In genomic region chr5:72611111-72611724, GRCh38 we compare ENCODE assay signal across 8 cellular contexts.
A peak's percentile ranks its signal among the peaks of the same experiment; 100 is the strongest.
DNase-seq lines count a peak whose midpoint lies in the region; ATAC-seq and TF ChIP-seq lines count a peak whose summit lies in the region.

No MANE protein-coding gene starts in this region.

- no peak overlapping the region for H3K4ac ChIP-seq in mesendoderm (ENCODE audit: low read depth, low read length)

- H3K4me3 ChIP-seq in GM12865 (ENCODE audit: low read depth, low read length): no peak overlapping the region
- no peak overlapping the region for H3K4me3 ChIP-seq in mesendoderm (ENCODE audit: low read length)

- no peak overlapping the region for H3K56ac ChIP-seq in mesendoderm (ENCODE audit: low read length)

- no peak overlapping the region for H4K8ac ChIP-seq in mesendoderm (ENCODE audit: low read depth, low read length)

- DNase-seq in GM12865 (ENCODE audit: low read depth) (peak; percentile 80), NCI-H526 (lab: John Stamatoyannopoulos, UW) (peak; percentile 52 to 79), endothelial cell (ENCODE audit: low spot score) (peak; percentile 78), mesendoderm (peak; percentile 84)
- DNase-seq in activated CD4-positive, alpha-beta T cell treated with anti-CD3 and anti-CD28 coated beads, Interleukin-2, amount 50 U/mL, for 48 hours: peak; percentile 45 to 53

- H3K9ac ChIP-seq in mesendoderm (ENCODE audit: low read length): no peak overlapping the region

- peak; percentile 94 for TF ChIP-seq CTCF in GM12865 (IDR thresholded peaks at IDR 0.05; ENCODE audit: insufficient read depth, low read depth, low read length, missing control alignments)
- TF ChIP-seq CTCF in endothelial cell (IDR thresholded peaks at IDR 0.05; ENCODE audit: unreplicated experiment): peak; percentile 83

- H3K4me3 Mint-ChIP-seq in endothelial cell (ENCODE audit: unreplicated experiment): no peak overlapping the region
- H3K4me3 Mint-ChIP-seq in stimulated activated memory B cell treated with anti-CD40 and anti-IgM and Interleukin-4, amounts not matched to agents 10 μg/mL and 1 μg/mL and 100 μg/mL, for 72 hours: no peak overlapping the region

- H3K9me3 Mint-ChIP-seq in endothelial cell (ENCODE audit: unreplicated experiment): no peaks in the 10 kb centered on the region
- H3K9me3 Mint-ChIP-seq in stimulated activated memory B cell treated with anti-CD40 and anti-IgM and Interleukin-4, amounts not matched to agents 10 μg/mL and 1 μg/mL and 100 μg/mL, for 72 hours: no peaks in the 10 kb centered on the region

- peak; percentile 80 for ATAC-seq in HG03354 (IDR thresholded peaks at IDR 0.05; ENCODE audit: poor library complexity, severe bottlenecking, unreplicated experiment)
- peak; percentile 68 for ATAC-seq in stimulated activated memory B cell treated with anti-CD40 and anti-IgM and Interleukin-4, amounts not matched to agents 10 μg/mL and 1 μg/mL and 100 μg/mL, for 72 hours
- no peak for ATAC-seq in HG03442 (IDR thresholded peaks at IDR 0.05; ENCODE audit: unreplicated experiment)

- H2BK5ac ChIP-seq in mesendoderm (ENCODE audit: low read length): no peak overlapping the region

- H3K4me1 ChIP-seq in mesendoderm (ENCODE audit: control insufficient read depth, low read depth, low read length): peaks cover 2% of the 10 kb centered on the region

- H3K36me3 ChIP-seq in mesendoderm (ENCODE audit: control insufficient read depth, insufficient read depth, low read length): no peaks in the 10 kb centered on the region

- peaks cover 2% of the 10 kb centered on the region for H3K4me1 Mint-ChIP-seq in endothelial cell (ENCODE audit: unreplicated experiment)
- H3K4me1 Mint-ChIP-seq in stimulated activated memory B cell treated with anti-CD40 and anti-IgM and Interleukin-4, amounts not matched to agents 10 μg/mL and 1 μg/mL and 100 μg/mL, for 72 hours: peaks cover 8% of the 10 kb centered on the region

- H2AK5ac ChIP-seq in mesendoderm (ENCODE audit: low read length): no peak overlapping the region

- no peaks in the 10 kb centered on the region for H3K36me3 Mint-ChIP-seq in endothelial cell (ENCODE audit: low read depth, unreplicated experiment)
- no peaks in the 10 kb centered on the region for H3K36me3 Mint-ChIP-seq in stimulated activated memory B cell treated with anti-CD40 and anti-IgM and Interleukin-4, amounts not matched to agents 10 μg/mL and 1 μg/mL and 100 μg/mL, for 72 hours

- H3K79me1 ChIP-seq in mesendoderm (ENCODE audit: low read length): no peaks in the 10 kb centered on the region

- no CpG with 5 or more reads among the region's 7 CpGs for WGBS in mesendoderm (ENCODE audit: extremely low coverage, insufficient coverage, low lambda C conversion rate)

- no peaks in the 10 kb centered on the region for H3K27me3 ChIP-seq in mesendoderm (ENCODE audit: insufficient read depth, low read length, poor library complexity)

- no peak overlapping the region for H2BK120ac ChIP-seq in mesendoderm (ENCODE audit: low read depth, low read length)

- no peak overlapping the region for H3K27ac ChIP-seq in mesendoderm (ENCODE audit: low read depth, low read length)

- no peak overlapping the region for H3K27ac Mint-ChIP-seq in endothelial cell (ENCODE audit: unreplicated experiment)
- H3K27ac Mint-ChIP-seq in stimulated activated memory B cell treated with anti-CD40 and anti-IgM and Interleukin-4, amounts not matched to agents 10 μg/mL and 1 μg/mL and 100 μg/mL, for 72 hours: no peak overlapping the region

- no peaks in the 10 kb centered on the region for H3K79me2 ChIP-seq in mesendoderm (ENCODE audit: control insufficient read depth, insufficient read depth, low read length)

- no peak overlapping the region for H4K5ac ChIP-seq in mesendoderm (ENCODE audit: low read length)

- no peak overlapping the region for H3K4me2 ChIP-seq in mesendoderm (ENCODE audit: low read length)

- no peak overlapping the region for H2BK15ac ChIP-seq in mesendoderm (replicated peaks; ENCODE audit: low read depth)

- no peak overlapping the region for H3K23ac ChIP-seq in mesendoderm (ENCODE audit: low read length)

- peaks cover 1% of the 10 kb centered on the region for H3K27me3 Mint-ChIP-seq in endothelial cell (ENCODE audit: unreplicated experiment)
- H3K27me3 Mint-ChIP-seq in stimulated activated memory B cell treated with anti-CD40 and anti-IgM and Interleukin-4, amounts not matched to agents 10 μg/mL and 1 μg/mL and 100 μg/mL, for 72 hours: peaks cover 5% of the 10 kb centered on the region

- H3K18ac ChIP-seq in mesendoderm (ENCODE audit: low read length): no peak overlapping the region
